1 cellular context compared by ENCODE assay signal in the genomic region with DNA sequence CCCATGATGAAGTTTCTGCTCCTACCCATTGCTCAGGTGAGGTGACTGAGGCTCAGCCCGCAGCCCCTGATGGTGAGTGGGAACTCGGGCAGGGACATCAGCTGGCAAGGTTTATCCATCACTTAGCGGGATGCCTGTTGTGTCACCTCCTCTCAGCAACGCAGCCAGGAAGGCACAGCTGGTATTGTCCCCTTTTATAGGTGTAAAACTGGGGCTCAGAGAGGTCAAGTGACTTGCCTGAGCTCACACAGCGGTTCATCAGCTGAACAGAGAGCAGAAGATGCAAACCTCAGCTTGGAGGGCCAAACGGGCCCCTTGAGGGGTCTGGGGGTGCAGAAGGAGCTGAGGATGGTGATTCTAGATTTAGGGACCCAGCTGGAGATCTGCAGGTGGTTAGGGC.
TF ChIP-seq lines count a peak whose summit lies in the region.

No MANE protein-coding gene starts in this region.

TF ChIP-seq in HepG2, 621 proteins besides CTCF, POLR2A, EP300 and RAD21 (continued from another document):
- TF ChIP-seq, protein P1, sequence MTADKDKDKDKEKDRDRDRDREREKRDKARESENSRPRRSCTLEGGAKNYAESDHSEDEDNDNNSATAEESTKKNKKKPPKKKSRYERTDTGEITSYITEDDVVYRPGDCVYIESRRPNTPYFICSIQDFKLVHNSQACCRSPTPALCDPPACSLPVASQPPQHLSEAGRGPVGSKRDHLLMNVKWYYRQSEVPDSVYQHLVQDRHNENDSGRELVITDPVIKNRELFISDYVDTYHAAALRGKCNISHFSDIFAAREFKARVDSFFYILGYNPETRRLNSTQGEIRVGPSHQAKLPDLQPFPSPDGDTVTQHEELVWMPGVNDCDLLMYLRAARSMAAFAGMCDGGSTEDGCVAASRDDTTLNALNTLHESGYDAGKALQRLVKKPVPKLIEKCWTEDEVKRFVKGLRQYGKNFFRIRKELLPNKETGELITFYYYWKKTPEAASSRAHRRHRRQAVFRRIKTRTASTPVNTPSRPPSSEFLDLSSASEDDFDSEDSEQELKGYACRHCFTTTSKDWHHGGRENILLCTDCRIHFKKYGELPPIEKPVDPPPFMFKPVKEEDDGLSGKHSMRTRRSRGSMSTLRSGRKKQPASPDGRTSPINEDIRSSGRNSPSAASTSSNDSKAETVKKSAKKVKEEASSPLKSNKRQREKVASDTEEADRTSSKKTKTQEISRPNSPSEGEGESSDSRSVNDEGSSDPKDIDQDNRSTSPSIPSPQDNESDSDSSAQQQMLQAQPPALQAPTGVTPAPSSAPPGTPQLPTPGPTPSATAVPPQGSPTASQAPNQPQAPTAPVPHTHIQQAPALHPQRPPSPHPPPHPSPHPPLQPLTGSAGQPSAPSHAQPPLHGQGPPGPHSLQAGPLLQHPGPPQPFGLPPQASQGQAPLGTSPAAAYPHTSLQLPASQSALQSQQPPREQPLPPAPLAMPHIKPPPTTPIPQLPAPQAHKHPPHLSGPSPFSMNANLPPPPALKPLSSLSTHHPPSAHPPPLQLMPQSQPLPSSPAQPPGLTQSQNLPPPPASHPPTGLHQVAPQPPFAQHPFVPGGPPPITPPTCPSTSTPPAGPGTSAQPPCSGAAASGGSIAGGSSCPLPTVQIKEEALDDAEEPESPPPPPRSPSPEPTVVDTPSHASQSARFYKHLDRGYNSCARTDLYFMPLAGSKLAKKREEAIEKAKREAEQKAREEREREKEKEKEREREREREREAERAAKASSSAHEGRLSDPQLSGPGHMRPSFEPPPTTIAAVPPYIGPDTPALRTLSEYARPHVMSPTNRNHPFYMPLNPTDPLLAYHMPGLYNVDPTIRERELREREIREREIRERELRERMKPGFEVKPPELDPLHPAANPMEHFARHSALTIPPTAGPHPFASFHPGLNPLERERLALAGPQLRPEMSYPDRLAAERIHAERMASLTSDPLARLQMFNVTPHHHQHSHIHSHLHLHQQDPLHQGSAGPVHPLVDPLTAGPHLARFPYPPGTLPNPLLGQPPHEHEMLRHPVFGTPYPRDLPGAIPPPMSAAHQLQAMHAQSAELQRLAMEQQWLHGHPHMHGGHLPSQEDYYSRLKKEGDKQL (CRISPR knock-in tag; IDR thresholded peaks at IDR 0.05; ENCODE audit: low read depth), result no peak
- TF ChIP-seq ZNF629 (CRISPR knock-in tag; conservative IDR thresholded peaks at IDR 0.05), result peak; percentile 54
- no peak for TF ChIP-seq NCOA2 (CRISPR knock-in tag; IDR thresholded peaks at IDR 0.05)
- TF ChIP-seq, protein P2, sequence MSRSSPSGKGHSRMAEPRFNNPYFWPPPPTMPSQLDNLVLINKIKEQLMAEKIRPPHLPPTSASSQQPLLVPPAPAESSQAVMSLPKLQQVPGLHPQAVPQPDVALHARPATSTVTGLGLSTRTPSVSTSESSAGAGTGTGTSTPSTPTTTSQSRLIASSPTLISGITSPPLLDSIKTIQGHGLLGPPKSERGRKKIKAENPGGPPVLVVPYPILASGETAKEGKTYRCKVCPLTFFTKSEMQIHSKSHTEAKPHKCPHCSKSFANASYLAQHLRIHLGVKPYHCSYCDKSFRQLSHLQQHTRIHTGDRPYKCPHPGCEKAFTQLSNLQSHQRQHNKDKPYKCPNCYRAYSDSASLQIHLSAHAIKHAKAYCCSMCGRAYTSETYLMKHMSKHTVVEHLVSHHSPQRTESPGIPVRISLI (CRISPR knock-in tag; IDR thresholded peaks at IDR 0.05; ENCODE audit: borderline replicate concordance), result no peak
- TF ChIP-seq ZNF556 (CRISPR knock-in tag; IDR thresholded peaks at IDR 0.05; ENCODE audit: borderline replicate concordance), result no peak
